ENCODE assay signal across 28 cellular contexts in genomic region chr9:112786834-112787520, GRCh38. TPM values are rescaled to one million over a fixed set of nuclear protein-coding genes. Genes with fewer than 3 reads are reported as not detected.
A peak's percentile ranks its signal among the peaks of the same experiment; 100 is the strongest.
DNase-seq lines count a peak whose midpoint lies in the region; ATAC-seq, FAIRE-seq and TF ChIP-seq lines count a peak whose summit lies in the region.
"Had no signal": no experiment of that assay in that cellular context is flagged by ENCODE, and none has a peak within 500 bp of the region (broad histone marks: within the 10 kb centered on the region; RNA-seq: fewer than 3 reads in every experiment).

No MANE protein-coding gene starts in this region.

- H3K4me3 Mint-ChIP-seq in T-helper 17 cell, result no peak overlapping the region
- H3K4me3 Mint-ChIP-seq in stimulated activated effector memory CD8-positive, alpha-beta T cell treated with anti-CD3 and anti-CD28 coated beads, Interleukin-12 subunit alpha, Interleukin-12 subunit beta, amount 100 ng/mL, for 72 hours, result no peak overlapping the region
- H3K4me3 Mint-ChIP-seq: brain; H9; neural progenitor cell; T-helper 2 cell treated with Interferon-gamma antibody and Interleukin-4, amounts not matched to agents 5 μg/mL and 100 μg/mL, for 36 hours had no signal

- peak overlapping the region; percentile 42 for H3K27ac Mint-ChIP-seq in T-helper 17 cell
- H3K27ac Mint-ChIP-seq in stimulated activated effector memory CD8-positive, alpha-beta T cell treated with anti-CD3 and anti-CD28 coated beads, Interleukin-12 subunit alpha, Interleukin-12 subunit beta, amount 100 ng/mL, for 72 hours, result peak overlapping the region; percentile 48
- H3K27ac Mint-ChIP-seq: brain; neural progenitor cell; T-helper 2 cell treated with Interferon-gamma antibody and Interleukin-4, amounts not matched to agents 5 μg/mL and 100 μg/mL, for 36 hours had no signal

- peaks cover 43% of the 10 kb centered on the region for H3K4me1 Mint-ChIP-seq in T-helper 17 cell
- peaks cover 42% of the 10 kb centered on the region for H3K4me1 Mint-ChIP-seq in stimulated activated effector memory CD8-positive, alpha-beta T cell treated with anti-CD3 and anti-CD28 coated beads, Interleukin-12 subunit alpha, Interleukin-12 subunit beta, amount 100 ng/mL, for 72 hours

- peaks cover 4% of the 10 kb centered on the region for H3K36me3 Mint-ChIP-seq in T-helper 17 cell (ENCODE audit: low read depth)
- no peaks in the 10 kb centered on the region for H3K36me3 Mint-ChIP-seq in stimulated activated effector memory CD8-positive, alpha-beta T cell treated with anti-CD3 and anti-CD28 coated beads, Interleukin-12 subunit alpha, Interleukin-12 subunit beta, amount 100 ng/mL, for 72 hours
- H3K36me3 Mint-ChIP-seq: brain, neural progenitor cell had no signal

- H3K27me3 Mint-ChIP-seq in T-helper 17 cell, result no peaks in the 10 kb centered on the region
- H3K27me3 Mint-ChIP-seq: brain had no signal

- no peak for TF ChIP-seq POLR2A in GM12891 (IDR thresholded peaks at IDR 0.05; ENCODE audit: low read depth, low read length)

- DNase-seq in GM12891 (ENCODE audit: insufficient read length, low spot score), result no peak
- DNase-seq in T-helper 17 cell, result no peak
- DNase-seq in islet precursor cell, result peak; percentile 64
- no peak for DNase-seq in stimulated activated effector memory CD8-positive, alpha-beta T cell treated with anti-CD3 and anti-CD28 coated beads, Interleukin-12 subunit alpha, Interleukin-12 subunit beta, amount 100 ng/mL, for 72 hours (ENCODE audit: low spot score in 2 of 2)
- no peak for DNase-seq in HuH-7.5 (ENCODE audit: low spot score)
- DNase-seq in T-helper 2 cell, result no peak
- no peak for DNase-seq in SHP77 treated with DMSO at 0.1 percent for 48 hours (lab: John Stamatoyannopoulos, UW)
- DNase-seq: activated CD4-positive, alpha-beta T cell treated with anti-CD3 and anti-CD28 coated beads for 4 hours; activated naive CD4-positive, alpha-beta T cell; activated T-cell treated with anti-CD3 and anti-CD28 coated beads, Interleukin-2, amount 50 U/mL, for 1 hour; DMS79 treated with DMSO at 0.1 percent for 48 hours; effector CD8-positive, alpha-beta T cell; erythroblast; H9; heart right ventricle; KBM-7; left cardiac atrium; mammary epithelial cell; MG63; NCI-H1417 treated with DMSO at 0.1 percent for 48 hours; NCI-H2081 treated with DMSO at 0.1 percent for 48 hours; NCI-H345; psoas muscle; transverse colon had no signal

- FAIRE-seq in GM12891 (lab: Jason Lieb, UNC), result peak; percentile 78

- no peaks in the 10 kb centered on the region for H3K9me3 Mint-ChIP-seq in stimulated activated effector memory CD8-positive, alpha-beta T cell treated with anti-CD3 and anti-CD28 coated beads, Interleukin-12 subunit alpha, Interleukin-12 subunit beta, amount 100 ng/mL, for 72 hours
- H3K9me3 Mint-ChIP-seq: brain; H9; neural progenitor cell; T-helper 2 cell treated with Interferon-gamma antibody and Interleukin-4, amounts not matched to agents 5 μg/mL and 100 μg/mL, for 36 hours had no signal

- peak; percentile 21 for ATAC-seq in T-helper 17 cell
- no peak for ATAC-seq in stimulated activated effector memory CD8-positive, alpha-beta T cell treated with anti-CD3 and anti-CD28 coated beads, Interleukin-12 subunit alpha, Interleukin-12 subunit beta, amount 100 ng/mL, for 72 hours
- ATAC-seq: heart right ventricle, left cardiac atrium, psoas muscle had no signal

- no peaks in the 10 kb centered on the region for H3K9me3 ChIP-seq in T-helper 17 cell (ENCODE audit: control insufficient read depth, low read length, poor library complexity, severe bottlenecking)
- H3K9me3 ChIP-seq: BLaER1 treated with 17β-estradiol and CSF1 and Interleukin-3, amounts not matched to agents 10 nM and 100 nM; heart right ventricle; MG63; psoas muscle; transverse colon had no signal

TF ChIP-seq in GM12891, 5 proteins besides CTCF, POLR2A, EP300 and RAD21:
- TF ChIP-seq TAF1 (IDR thresholded peaks at IDR 0.05; ENCODE audit: low read depth, low read length) (no peak), SPI1 (IDR thresholded peaks at IDR 0.05; ENCODE audit: low read depth, low read length) (no peak), POLR2AphosphoS5 (IDR thresholded peaks at IDR 0.05; ENCODE audit: low read depth, low read length) (no peak)
TF ChIP-seq in GM12891: peak in this region for 0.

RNA-seq across cellular contexts. Expression of gene SNX30, which starts 36.4 kb away (rescaled TPM):
- polyA plus RNA-seq in GM12891 (2012; ENCODE audit: low read depth, missing spikeins), result 2.1 TPM
- 1 to 10 TPM; 7.7 to 9.3 TPM for total RNA-seq in T-helper 17 cell
